In genomic region chrY:14360748-14361500, GRCh38 we compare ENCODE assay signal across 24 cellular contexts.
DNase-seq lines count a peak whose midpoint lies in the region; ATAC-seq, FAIRE-seq and TF ChIP-seq lines count a peak whose summit lies in the region.
"Had no signal": no experiment of that assay in that cellular context is flagged by ENCODE, and none has a peak within 500 bp of the region (broad histone marks: within the 10 kb centered on the region; RNA-seq: fewer than 3 reads in every experiment).

No MANE protein-coding gene starts in this region.

- no peak for FAIRE-seq in bronchial epithelial cell (lab: Jason Lieb, UNC)
- FAIRE-seq: A549, D721Med, G401.6, GM12891, GM19239 had no signal

- H3K4me2 ChIP-seq in trophoblast cell (ENCODE audit: low read length): no peak overlapping the region
- H3K4me2 ChIP-seq: A549; BLaER1 treated with 17β-estradiol and CSF1 and Interleukin-3, amounts not matched to agents 10 nM and 100 nM had no signal

- no peaks in the 10 kb centered on the region for H3K9me3 Mint-ChIP-seq in endodermal cell

- peak; percentile 36 for DNase-seq in bronchial epithelial cell (ENCODE audit: low read depth)
- DNase-seq in endodermal cell: no peak
- DNase-seq in trophoblast cell: peak in 1 of 2 donors; percentile 19
- no peak for DNase-seq in WERI-Rb-1
- no peak for DNase-seq in activated CD4-positive, alpha-beta T cell treated with anti-CD3 and anti-CD28 coated beads, Interleukin-2, amount 50 U/mL, for 48 hours
- DNase-seq in NAMALWA (ENCODE audit: low spot score): no peak
- DNase-seq: AML-193; Caco-2; Calu3; CD4-positive, alpha-beta T cell; CD8-positive, alpha-beta T cell; DMS79 treated with DMSO at 0.1 percent for 48 hours; GF-D8 had no signal

- H3K9ac ChIP-seq in HUES64 (ENCODE audit: low read depth, low read length) (no peak overlapping the region), endodermal cell (ENCODE audit: extremely low read depth, low read length, poor library complexity, severe bottlenecking) (peak overlapping the region; percentile 59), trophoblast cell (ENCODE audit: low read length) (no peak overlapping the region)
- H3K9ac ChIP-seq: BLaER1 treated with 17β-estradiol and CSF1 and Interleukin-3, amounts not matched to agents 10 nM and 100 nM had no signal

- H3K36me3 Mint-ChIP-seq in endodermal cell (ENCODE audit: low read depth): no peaks in the 10 kb centered on the region
- H3K36me3 Mint-ChIP-seq: CD8-positive, alpha-beta T cell had no signal

- no peaks in the 10 kb centered on the region for H3K79me1 ChIP-seq in trophoblast cell (ENCODE audit: low read length)

- no peak overlapping the region for H3K23ac ChIP-seq in trophoblast cell (ENCODE audit: low read length)

- H3K79me2 ChIP-seq in trophoblast cell (ENCODE audit: control insufficient read depth, insufficient read depth, low read length, poor library complexity): no peaks in the 10 kb centered on the region

- no peak overlapping the region for H3K4ac ChIP-seq in trophoblast cell (ENCODE audit: low read depth, low read length)

- H2AK5ac ChIP-seq in trophoblast cell (ENCODE audit: low read length): no peak overlapping the region

- no peak overlapping the region for H3K14ac ChIP-seq in trophoblast cell (ENCODE audit: low read length)

- no peak overlapping the region for H4K91ac ChIP-seq in trophoblast cell (ENCODE audit: low read depth, low read length)

- H3K4me1 ChIP-seq in HUES64 (ENCODE audit: insufficient read depth, low read length) (peaks cover 37% of the 10 kb centered on the region), endodermal cell (ENCODE audit: control insufficient read depth, insufficient read depth, low read length) (no peaks in the 10 kb centered on the region), trophoblast cell (ENCODE audit: control insufficient read depth in 1 of 2, insufficient read depth in 2 of 2, low read length in 2 of 2) (peaks cover 2 to 8% of the 10 kb centered on the region in 2 experiments)
- H3K4me1 ChIP-seq: A549; BLaER1 treated with 17β-estradiol and CSF1 and Interleukin-3, amounts not matched to agents 10 nM and 100 nM; Caco-2 had no signal

- H2BK120ac ChIP-seq in trophoblast cell (ENCODE audit: insufficient read depth, low read length, poor library complexity): no peak overlapping the region

- H3K4me3 ChIP-seq in HUES64 (ENCODE audit: low read length): no peak overlapping the region
- H3K4me3 ChIP-seq in bronchial epithelial cell (ENCODE audit: low read depth, low read length): no peak overlapping the region
- peak overlapping the region; percentile 49 for H3K4me3 ChIP-seq in endodermal cell (ENCODE audit: low read length)
- no peak overlapping the region for H3K4me3 ChIP-seq in trophoblast cell (ENCODE audit: low read depth, low read length)
- no peak overlapping the region for H3K4me3 ChIP-seq in WERI-Rb-1 (ENCODE audit: low read depth, low read length)
- H3K4me3 ChIP-seq: A549; BLaER1 treated with 17β-estradiol and CSF1 and Interleukin-3, amounts not matched to agents 10 nM and 100 nM had no signal

- no peak overlapping the region for H2BK12ac ChIP-seq in trophoblast cell (ENCODE audit: low read length)

- H3K27ac Mint-ChIP-seq in endodermal cell: no peak overlapping the region
- H3K27ac Mint-ChIP-seq: B cell; CD4-positive, alpha-beta T cell; CD8-positive, alpha-beta T cell had no signal

- no peak overlapping the region for H3K18ac ChIP-seq in trophoblast cell (ENCODE audit: low read length)

- no peaks in the 10 kb centered on the region for H3K36me3 ChIP-seq in HUES64 (ENCODE audit: insufficient read depth, low read length)
- no peaks in the 10 kb centered on the region for H3K36me3 ChIP-seq in bronchial epithelial cell (ENCODE audit: control insufficient read depth, insufficient read depth, low read length)
- H3K36me3 ChIP-seq in endodermal cell (ENCODE audit: control insufficient read depth, insufficient read depth, low read length): no peaks in the 10 kb centered on the region
- no peaks in the 10 kb centered on the region for H3K36me3 ChIP-seq in trophoblast cell (ENCODE audit: control insufficient read depth in 1 of 2, insufficient read depth in 2 of 2, low read length in 2 of 2)
- H3K36me3 ChIP-seq in WERI-Rb-1: no peaks in the 10 kb centered on the region
- H3K36me3 ChIP-seq: BLaER1 treated with 17β-estradiol and CSF1 and Interleukin-3, amounts not matched to agents 10 nM and 100 nM had no signal

- H3K27ac ChIP-seq in HUES64 (ENCODE audit: low read depth, low read length) (peak overlapping the region; percentile 86; the same call in 1 of the 2 replicates), endodermal cell (ENCODE audit: low read depth, low read length) (peak overlapping the region; percentile 24), trophoblast cell (ENCODE audit: low read depth, low read length) (peak overlapping the region; percentile 72), WERI-Rb-1 (no peak overlapping the region)
- H3K27ac ChIP-seq: 22Rv1; A549; BLaER1 treated with 17β-estradiol and CSF1 and Interleukin-3, amounts not matched to agents 10 nM and 100 nM; C4-2B had no signal

- H3K27me3 Mint-ChIP-seq in endodermal cell (ENCODE audit: insufficient read depth): no peaks in the 10 kb centered on the region
- H3K27me3 Mint-ChIP-seq: B cell; CD4-positive, alpha-beta T cell had no signal

- no peak overlapping the region for H4K12ac ChIP-seq in trophoblast cell (ENCODE audit: low read depth, low read length)

- no peaks in the 10 kb centered on the region for H3K27me3 ChIP-seq in HUES64 (ENCODE audit: insufficient read depth, low read length)
- no peaks in the 10 kb centered on the region for H3K27me3 ChIP-seq in bronchial epithelial cell (ENCODE audit: control insufficient read depth, insufficient read depth, low read length)
- no peaks in the 10 kb centered on the region for H3K27me3 ChIP-seq in endodermal cell (ENCODE audit: control insufficient read depth, insufficient read depth, low read length, poor library complexity, severe bottlenecking)
- no peaks in the 10 kb centered on the region for H3K27me3 ChIP-seq in trophoblast cell (ENCODE audit: insufficient read depth, low read length)
- no peaks in the 10 kb centered on the region for H3K27me3 ChIP-seq in WERI-Rb-1 (ENCODE audit: insufficient read depth, low read depth, severe bottlenecking)
- H3K27me3 ChIP-seq: BLaER1 treated with 17β-estradiol and CSF1 and Interleukin-3, amounts not matched to agents 10 nM and 100 nM had no signal

- no peak overlapping the region for H3K4me3 Mint-ChIP-seq in endodermal cell
- H3K4me3 Mint-ChIP-seq: B cell; CD4-positive, alpha-beta T cell; CD8-positive, alpha-beta T cell had no signal

- no peaks in the 10 kb centered on the region for H3K9me3 ChIP-seq in HUES64 (ENCODE audit: insufficient read depth, low read depth, low read length)
- H3K9me3 ChIP-seq in endodermal cell (ENCODE audit: control insufficient read depth, low read length): peaks cover 14% of the 10 kb centered on the region
- no peaks in the 10 kb centered on the region for H3K9me3 ChIP-seq in trophoblast cell (ENCODE audit: insufficient read depth, low read depth, low read length)
- no peaks in the 10 kb centered on the region for H3K9me3 ChIP-seq in WERI-Rb-1 (ENCODE audit: severe bottlenecking)
- H3K9me3 ChIP-seq: A549; BLaER1 treated with 17β-estradiol and CSF1 and Interleukin-3, amounts not matched to agents 10 nM and 100 nM; Caco-2 had no signal

- no peak overlapping the region for H4K8ac ChIP-seq in trophoblast cell (ENCODE audit: low read depth, low read length)

- no peak overlapping the region for H2AFZ ChIP-seq in trophoblast cell (ENCODE audit: insufficient read depth, low read length, poor library complexity)

- no peak overlapping the region for H2BK5ac ChIP-seq in trophoblast cell (ENCODE audit: low read depth, low read length, poor library complexity)

- no peak for TF ChIP-seq CTCF in bronchial epithelial cell (IDR thresholded peaks at IDR 0.05; ENCODE audit: insufficient read depth, low read length, severe bottlenecking)
- TF ChIP-seq CTCF in endodermal cell (conservative IDR thresholded peaks at IDR 0.05): no peak
- no peak for TF ChIP-seq CTCF in WERI-Rb-1 (IDR thresholded peaks at IDR 0.05; ENCODE audit: low read depth, low read length)

- H3K4me1 Mint-ChIP-seq in endodermal cell: no peaks in the 10 kb centered on the region
- H3K4me1 Mint-ChIP-seq: B cell had no signal

- no peak for ATAC-seq in GM21447 (IDR thresholded peaks at IDR 0.05; ENCODE audit: unreplicated experiment)
- ATAC-seq: A549; CD8-positive, alpha-beta T cell had no signal
